In the genomic region with DNA sequence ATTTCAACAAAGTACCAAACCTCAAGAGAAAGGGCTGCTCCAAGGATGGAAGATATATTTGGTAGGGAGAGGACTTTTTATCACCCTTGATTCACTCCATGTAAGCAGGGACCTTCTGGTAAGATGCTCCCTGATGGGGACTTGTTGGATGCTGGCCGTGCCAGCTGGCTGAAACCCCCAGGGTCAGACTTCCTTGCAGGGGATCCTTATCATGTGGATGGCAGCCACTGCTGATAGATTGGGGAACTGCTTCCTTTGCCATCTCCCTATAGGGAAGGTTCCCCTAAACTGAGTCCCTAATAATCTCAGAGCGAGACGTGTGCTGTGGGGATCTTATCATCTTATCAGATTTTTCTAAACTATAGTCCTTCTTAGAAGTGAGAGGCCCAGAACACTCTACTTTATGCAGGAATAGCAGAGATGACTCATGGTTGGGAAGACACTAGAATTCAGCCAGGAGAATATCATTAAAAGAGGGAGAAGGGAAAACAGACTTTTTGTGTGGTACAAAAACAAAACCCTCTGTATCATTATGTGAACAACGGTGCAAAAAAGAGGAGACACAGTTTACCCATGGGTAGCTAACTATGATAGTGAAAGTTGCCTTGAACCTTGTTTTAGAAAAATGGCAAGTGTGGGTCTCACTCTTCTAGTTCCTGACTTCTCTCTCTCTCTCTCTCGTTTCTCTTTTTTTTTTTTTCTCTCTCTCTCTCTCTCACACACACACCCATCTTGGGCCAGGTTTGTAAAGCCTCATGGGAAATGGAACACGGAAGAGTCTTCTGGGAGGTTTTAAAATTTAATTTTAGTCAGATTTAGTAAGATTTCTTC, we compare ENCODE assay signal across 12 cellular contexts. TPM values are rescaled to one million over a fixed set of nuclear protein-coding genes. Genes with fewer than 3 reads are reported as not detected.
DNase-seq lines count a peak whose midpoint lies in the region; ATAC-seq, FAIRE-seq and TF ChIP-seq lines count a peak whose summit lies in the region.
"Had no signal": no experiment of that assay in that cellular context is flagged by ENCODE, and none has a peak within 500 bp of the region (broad histone marks: within the 10 kb centered on the region; RNA-seq: fewer than 3 reads in every experiment).

No MANE protein-coding gene starts in this region.

- no peaks in the 10 kb centered on the region for H3K9me3 Mint-ChIP-seq in activated CD8-positive, alpha-beta memory T cell treated with anti-CD3 and anti-CD28 coated beads, Interleukin-2, amount 10 ng/mL, durations not matched to agents 7 days and 5 days (ENCODE audit: low read depth)
- no peaks in the 10 kb centered on the region for H3K9me3 Mint-ChIP-seq in central memory CD8-positive, alpha-beta T cell
- H3K9me3 Mint-ChIP-seq in stimulated activated naive CD8-positive, alpha-beta T cell treated with anti-CD3 and anti-CD28 coated beads, Interleukin-15, Interleukin-2, amounts not matched to agents 100 ng/mL and 50 ng/mL, for 24 hours: no peaks in the 10 kb centered on the region
- H3K9me3 Mint-ChIP-seq: mesothelial cell of epicardium had no signal

- H3K36me3 Mint-ChIP-seq in activated CD8-positive, alpha-beta memory T cell treated with anti-CD3 and anti-CD28 coated beads, Interleukin-2, amount 10 ng/mL, durations not matched to agents 7 days and 5 days: peaks cover 79% of the 10 kb centered on the region
- peaks cover 83% of the 10 kb centered on the region for H3K36me3 Mint-ChIP-seq in central memory CD8-positive, alpha-beta T cell (ENCODE audit: insufficient read depth)
- H3K36me3 Mint-ChIP-seq in stimulated activated naive CD8-positive, alpha-beta T cell treated with anti-CD3 and anti-CD28 coated beads, Interleukin-15, Interleukin-2, amounts not matched to agents 100 ng/mL and 50 ng/mL, for 24 hours (ENCODE audit: low read depth): peaks cover 85% of the 10 kb centered on the region
- H3K36me3 Mint-ChIP-seq: mesothelial cell of epicardium had no signal

- DNase-seq in activated CD8-positive, alpha-beta memory T cell treated with anti-CD3 and anti-CD28 coated beads, Interleukin-2, amount 10 ng/mL, durations not matched to agents 7 days and 5 days: peak; percentile 45
- DNase-seq in activated CD8-positive, alpha-beta memory T cell treated with anti-CD3 and anti-CD28 coated beads for 24 hours: no peak
- no peak for DNase-seq in SK-N-SH
- no peak for DNase-seq in central memory CD8-positive, alpha-beta T cell (ENCODE audit: low spot score in 2 of 2)
- DNase-seq in H54 (ENCODE audit: insufficient read length, low spot score): no peak
- DNase-seq in RWPE1 (ENCODE audit: low spot score): no peak
- DNase-seq: Right ventricle myocardium superior had no signal

- H3K9me3 ChIP-seq in SK-N-SH: no peaks in the 10 kb centered on the region

- no peak overlapping the region for H3K4me3 ChIP-seq in SK-N-SH (ENCODE audit: low read depth in 2 of 2, low read length in 1 of 2)

- peaks cover 85% of the 10 kb centered on the region for H3K4me1 Mint-ChIP-seq in activated CD8-positive, alpha-beta memory T cell treated with anti-CD3 and anti-CD28 coated beads, Interleukin-2, amount 10 ng/mL, durations not matched to agents 7 days and 5 days
- peaks cover 96% of the 10 kb centered on the region for H3K4me1 Mint-ChIP-seq in central memory CD8-positive, alpha-beta T cell
- H3K4me1 Mint-ChIP-seq in stimulated activated naive CD8-positive, alpha-beta T cell treated with anti-CD3 and anti-CD28 coated beads, Interleukin-15, Interleukin-2, amounts not matched to agents 100 ng/mL and 50 ng/mL, for 24 hours (ENCODE audit: low read depth): peaks cover 98% of the 10 kb centered on the region

- no peak overlapping the region; the same call in 1 of the 2 replicates for H3K4me2 ChIP-seq in SK-N-SH

- TF ChIP-seq RAD21 in SK-N-SH (IDR thresholded peaks at IDR 0.05; ENCODE audit: low read length): no peak

- H3K27ac Mint-ChIP-seq in activated CD8-positive, alpha-beta memory T cell treated with anti-CD3 and anti-CD28 coated beads, Interleukin-2, amount 10 ng/mL, durations not matched to agents 7 days and 5 days: peak overlapping the region; percentile 89
- H3K27ac Mint-ChIP-seq in central memory CD8-positive, alpha-beta T cell (ENCODE audit: low read depth): peak overlapping the region; percentile 97
- H3K27ac Mint-ChIP-seq in stimulated activated naive CD8-positive, alpha-beta T cell treated with anti-CD3 and anti-CD28 coated beads, Interleukin-15, Interleukin-2, amounts not matched to agents 100 ng/mL and 50 ng/mL, for 24 hours: peak overlapping the region; percentile 96
- H3K27ac Mint-ChIP-seq: mesothelial cell of epicardium had no signal

- peak; percentile 22 for ATAC-seq in activated CD8-positive, alpha-beta memory T cell treated with anti-CD3 and anti-CD28 coated beads, Interleukin-2, amount 10 ng/mL, durations not matched to agents 7 days and 5 days
- ATAC-seq in central memory CD8-positive, alpha-beta T cell (replicated peaks; ENCODE audit: extremely low read depth, poor library complexity, severe bottlenecking): no peak
- no peak for ATAC-seq in GM19455 (IDR thresholded peaks at IDR 0.05; ENCODE audit: unreplicated experiment)
- ATAC-seq: HepG2 had no signal

- H3K4me3 Mint-ChIP-seq in activated CD8-positive, alpha-beta memory T cell treated with anti-CD3 and anti-CD28 coated beads, Interleukin-2, amount 10 ng/mL, durations not matched to agents 7 days and 5 days: peak overlapping the region; percentile 75
- H3K4me3 Mint-ChIP-seq in central memory CD8-positive, alpha-beta T cell: peak overlapping the region; percentile 76
- peak overlapping the region; percentile 72 for H3K4me3 Mint-ChIP-seq in stimulated activated naive CD8-positive, alpha-beta T cell treated with anti-CD3 and anti-CD28 coated beads, Interleukin-15, Interleukin-2, amounts not matched to agents 100 ng/mL and 50 ng/mL, for 24 hours
- H3K4me3 Mint-ChIP-seq: mesothelial cell of epicardium had no signal

- CTCF ChIA-PET in activated CD8-positive, alpha-beta memory T cell treated with anti-CD3 and anti-CD28 coated beads, Interleukin-2, amount 10 ng/mL, durations not matched to agents 7 days and 5 days (lab: Charles Lee): interaction anchor here (0.6 to 5.0 kb wide), 7 partner anchors 9 to 155 kb away, joined by 3 to 22 read pairs (median 5); a partner anchor contains a TSS
- CTCF ChIA-PET in SK-N-SH (lab: Yijun Ruan, JAX): interaction anchor here (0.6 kb wide), 1 partner anchor 26 kb away, joined by 3 read pairs; no protein-coding TSS in a partner anchor
- CTCF ChIA-PET in RWPE1 (lab: Yijun Ruan, JAX): no interaction called here

- no peaks in the 10 kb centered on the region for H3K27me3 ChIP-seq in SK-N-SH (ENCODE audit: insufficient read depth)

- no peaks in the 10 kb centered on the region for H3K9me2 ChIP-seq in SK-N-SH

- no peaks in the 10 kb centered on the region for H3K36me3 ChIP-seq in SK-N-SH (replicated peaks in 1 of 2; ENCODE audit: control insufficient read depth in 1 of 2, insufficient read depth in 2 of 2, low read length in 1 of 2)

- H3K27ac ChIP-seq in SK-N-SH (ENCODE audit: low read depth in 2 of 2, low read length in 1 of 2) (peak overlapping the region in 1 of 2 experiments; percentile 48; a peak in 2 of 4 replicates), RWPE1 (no peak overlapping the region)

- no peak for TF ChIP-seq CTCF in SK-N-SH (IDR thresholded peaks at IDR 0.05)
- no peak for TF ChIP-seq CTCF in RWPE1 (conservative IDR thresholded peaks at IDR 0.05; ENCODE audit: low read depth)

- H3F3A ChIP-seq in SK-N-SH (replicated peaks; ENCODE audit: insufficient read depth): no peaks in the 10 kb centered on the region

- H3K9ac ChIP-seq in SK-N-SH: no peak overlapping the region

- no peaks in the 10 kb centered on the region for H3K27me3 Mint-ChIP-seq in activated CD8-positive, alpha-beta memory T cell treated with anti-CD3 and anti-CD28 coated beads, Interleukin-2, amount 10 ng/mL, durations not matched to agents 7 days and 5 days
- no peaks in the 10 kb centered on the region for H3K27me3 Mint-ChIP-seq in central memory CD8-positive, alpha-beta T cell
- no peaks in the 10 kb centered on the region for H3K27me3 Mint-ChIP-seq in stimulated activated naive CD8-positive, alpha-beta T cell treated with anti-CD3 and anti-CD28 coated beads, Interleukin-15, Interleukin-2, amounts not matched to agents 100 ng/mL and 50 ng/mL, for 24 hours

- no peaks in the 10 kb centered on the region for H4K20me1 ChIP-seq in SK-N-SH (ENCODE audit: insufficient read depth)

- 50% methylated on average over 6 of the region's 6 CpGs for WGBS in SK-N-SH (ENCODE audit: low lambda C conversion rate)

- peaks cover 5 to 6% of the 10 kb centered on the region in 2 experiments; a peak in 3 of 4 replicates for H3K4me1 ChIP-seq in SK-N-SH (ENCODE audit: control insufficient read depth in 1 of 2, insufficient read depth in 2 of 2, low read depth in 1 of 2, low read length in 1 of 2)

- TF ChIP-seq EP300 in SK-N-SH (IDR thresholded peaks at IDR 0.05; ENCODE audit: borderline replicate concordance in 1 of 2, low read depth in 1 of 2, low read length in 1 of 2): peak in 1 of 2 experiments; percentile 21; a peak in 1 of 4 replicates

- H3K79me2 ChIP-seq in SK-N-SH (ENCODE audit: insufficient read depth): no peaks in the 10 kb centered on the region

- H2AFZ ChIP-seq in SK-N-SH (ENCODE audit: low read depth): peak overlapping the region; percentile 26; the same call in 1 of the 2 replicates

- TF ChIP-seq POLR2A in H54 (IDR thresholded peaks at IDR 0.05; ENCODE audit: low read depth, low read length): no peak

- POLR2A ChIA-PET in SK-N-SH (lab: Yijun Ruan, JAX) (no interaction called here), RWPE1 (lab: Yijun Ruan, JAX; ENCODE audit: low non-redundant PET) (no interaction called here)

- FAIRE-seq in H54 (lab: Jason Lieb, UNC): no peak
- FAIRE-seq: HepG2 had no signal

TF ChIP-seq in SK-N-SH, 30 proteins besides CTCF, POLR2A, EP300 and RAD21:
- TF ChIP-seq TCF12 (IDR thresholded peaks at IDR 0.05): peak; percentile 12; the same call in 1 of the 2 replicates
- TF ChIP-seq POLR2AphosphoS5 (IDR thresholded peaks at IDR 0.05; ENCODE audit: low read depth, low read length): no peak
- TF ChIP-seq FOSL2 (IDR thresholded peaks at IDR 0.05; ENCODE audit: borderline replicate concordance, low read depth): peak; percentile 64; the same call in 1 of the 2 replicates
- peak; percentile 52 for TF ChIP-seq JUND (IDR thresholded peaks at IDR 0.05)

RNA-seq across cellular contexts. Expression of a gene that starts 16.1 kb away (rescaled TPM):
- total RNA-seq in activated CD8-positive, alpha-beta memory T cell treated with anti-CD3 and anti-CD28 coated beads, Interleukin-2, amount 10 ng/mL, durations not matched to agents 7 days and 5 days: 100 to 1,000 TPM; 136 to 145 TPM
- not detected in 2 replicates for polyA plus RNA-seq in SK-N-SH (2012; rRNA removed)
- polyA plus RNA-seq in SK-N-SH (2012; cell fraction: cytosol; rRNA removed): not detected in 2 replicates
- polyA plus RNA-seq in SK-N-SH (2012; cell fraction: nucleus; rRNA removed): not detected in 2 replicates
- total RNA-seq: chondrocyte, HepG2 had no signal
